20 cellular contexts compared by ENCODE assay signal in genomic region chr3:109930592-109930991, GRCh38.
"Had no signal": no experiment of that assay in that cellular context is flagged by ENCODE, and none has a peak within 500 bp of the region (broad histone marks: within the 10 kb centered on the region; RNA-seq: fewer than 3 reads in every experiment).

No MANE protein-coding gene starts in this region.

- H3K27ac Mint-ChIP-seq: activated CD4-positive, alpha-beta T cell treated with anti-CD3 and anti-CD28 coated beads, Interleukin-2, amount 10 ng/mL, durations not matched to agents 7 days and 5 days; activated naive CD8-positive, alpha-beta T cell treated with anti-CD3 and anti-CD28 coated beads, Interleukin-2, amount 10 ng/mL, durations not matched to agents 7 days and 5 days; endodermal cell; nephron; T-helper 2 cell treated with Interferon-gamma antibody and Interleukin-4, amounts not matched to agents 5 μg/mL and 100 μg/mL, for 36 hours had no signal

- H3K27ac ChIP-seq: dorsolateral prefrontal cortex, skin epidermis, tibial nerve, uterus had no signal

- H3K9me3 Mint-ChIP-seq: activated CD4-positive, alpha-beta T cell treated with anti-CD3 and anti-CD28 coated beads, Interleukin-2, amount 10 ng/mL, durations not matched to agents 7 days and 5 days; activated naive CD8-positive, alpha-beta T cell treated with anti-CD3 and anti-CD28 coated beads, Interleukin-2, amount 10 ng/mL, durations not matched to agents 7 days and 5 days; endodermal cell; nephron; T-helper 2 cell treated with Interferon-gamma antibody and Interleukin-4, amounts not matched to agents 5 μg/mL and 100 μg/mL, for 36 hours had no signal

- H3K4me1 Mint-ChIP-seq: activated CD4-positive, alpha-beta T cell treated with anti-CD3 and anti-CD28 coated beads, Interleukin-2, amount 10 ng/mL, durations not matched to agents 7 days and 5 days; activated naive CD8-positive, alpha-beta T cell treated with anti-CD3 and anti-CD28 coated beads, Interleukin-2, amount 10 ng/mL, durations not matched to agents 7 days and 5 days; nephron had no signal

- DNase-seq: activated CD4-positive, alpha-beta T cell treated with anti-CD3 and anti-CD28 coated beads, Interleukin-2, amount 10 ng/mL, durations not matched to agents 7 days and 5 days; activated naive CD4-positive, alpha-beta T cell; activated naive CD8-positive, alpha-beta T cell treated with anti-CD3 and anti-CD28 coated beads, Interleukin-2, amount 10 ng/mL, durations not matched to agents 7 days and 5 days; activated T-cell treated with anti-CD3 and anti-CD28 coated beads for 4 hours; aorta; dorsolateral prefrontal cortex; endodermal cell; erythroblast; hypothalamus; kidney glomerular epithelial cell; nucleus accumbens; stimulated activated CD4-positive, alpha-beta T cell treated with anti-CD3 and anti-CD28 coated beads, Interleukin-4, amount 100 ng/mL, for 4 hours; stimulated activated CD8-positive, alpha-beta memory T cell treated with anti-CD3 and anti-CD28 coated beads, Interleukin-4, amount 100 ng/mL, for 48 hours; stimulated activated naive CD4-positive, alpha-beta T cell treated with Interleukin-2 at 50 U/mL for 16 hours; substantia nigra; uterus had no signal

- H3K36me3 ChIP-seq: tibial nerve, uterus had no signal

- H3K4me3 ChIP-seq: dorsolateral prefrontal cortex, skin epidermis, tibial nerve, uterus had no signal

- H3K4me3 Mint-ChIP-seq: activated CD4-positive, alpha-beta T cell treated with anti-CD3 and anti-CD28 coated beads, Interleukin-2, amount 10 ng/mL, durations not matched to agents 7 days and 5 days; activated naive CD8-positive, alpha-beta T cell treated with anti-CD3 and anti-CD28 coated beads, Interleukin-2, amount 10 ng/mL, durations not matched to agents 7 days and 5 days; endodermal cell; nephron; T-helper 2 cell treated with Interferon-gamma antibody and Interleukin-4, amounts not matched to agents 5 μg/mL and 100 μg/mL, for 36 hours had no signal

- H3K27me3 Mint-ChIP-seq: activated CD4-positive, alpha-beta T cell treated with anti-CD3 and anti-CD28 coated beads, Interleukin-2, amount 10 ng/mL, durations not matched to agents 7 days and 5 days had no signal

- H3K9me3 ChIP-seq: tibial nerve, uterus had no signal

- H3K4me1 ChIP-seq: tibial nerve, uterus had no signal

- H3K27me3 ChIP-seq: dorsolateral prefrontal cortex, tibial nerve, uterus had no signal

- H3K36me3 Mint-ChIP-seq: activated naive CD8-positive, alpha-beta T cell treated with anti-CD3 and anti-CD28 coated beads, Interleukin-2, amount 10 ng/mL, durations not matched to agents 7 days and 5 days had no signal
